Comparison of ENCODE assay signal across 1 cellular context in genomic region chr12:27488479-27488878, GRCh38.
TF ChIP-seq lines count a peak whose summit lies in the region.

No MANE protein-coding gene starts in this region.

TF ChIP-seq in H1, 55 proteins besides CTCF, POLR2A, EP300 and RAD21:
- TF ChIP-seq POLR2AphosphoS5 (IDR thresholded peaks at IDR 0.05; ENCODE audit: low read depth, low read length), result no peak
- no peak for TF ChIP-seq KDM1A (IDR thresholded peaks at IDR 0.05; ENCODE audit: borderline replicate concordance, low read length)
- TF ChIP-seq SRF (IDR thresholded peaks at IDR 0.05; ENCODE audit: low read depth, low read length), result no peak
- no peak for TF ChIP-seq RNF2 (IDR thresholded peaks at IDR 0.05; ENCODE audit: borderline replicate concordance, low read depth, low read length, missing control alignments, poor library complexity, severe bottlenecking)
- TF ChIP-seq EGR1 (IDR thresholded peaks at IDR 0.05; ENCODE audit: borderline replicate concordance, low read depth, low read length), result no peak
- no peak for TF ChIP-seq SIRT6 (IDR thresholded peaks at IDR 0.05; ENCODE audit: low read length)
- TF ChIP-seq SP4 (IDR thresholded peaks at IDR 0.05; ENCODE audit: low read length), result no peak
- TF ChIP-seq RBBP5 (IDR thresholded peaks at IDR 0.05; ENCODE audit: borderline replicate concordance, low read depth, low read length), result no peak
- no peak for TF ChIP-seq CREB1 (IDR thresholded peaks at IDR 0.05)
- TF ChIP-seq POU5F1 (IDR thresholded peaks at IDR 0.05; ENCODE audit: low read depth, low read length), result no peak
- TF ChIP-seq PHF8 (conservative IDR thresholded peaks at IDR 0.05; ENCODE audit: low read depth, low read length), result no peak
- TF ChIP-seq JUND (IDR thresholded peaks at IDR 0.05; ENCODE audit: low read length), result no peak
- no peak for TF ChIP-seq CBX5 (IDR thresholded peaks at IDR 0.05; ENCODE audit: low read depth, low read length)
TF ChIP-seq in H1: peak in this region for 0.
